Comparison of ENCODE assay signal across 8 cellular contexts in the genomic region with DNA sequence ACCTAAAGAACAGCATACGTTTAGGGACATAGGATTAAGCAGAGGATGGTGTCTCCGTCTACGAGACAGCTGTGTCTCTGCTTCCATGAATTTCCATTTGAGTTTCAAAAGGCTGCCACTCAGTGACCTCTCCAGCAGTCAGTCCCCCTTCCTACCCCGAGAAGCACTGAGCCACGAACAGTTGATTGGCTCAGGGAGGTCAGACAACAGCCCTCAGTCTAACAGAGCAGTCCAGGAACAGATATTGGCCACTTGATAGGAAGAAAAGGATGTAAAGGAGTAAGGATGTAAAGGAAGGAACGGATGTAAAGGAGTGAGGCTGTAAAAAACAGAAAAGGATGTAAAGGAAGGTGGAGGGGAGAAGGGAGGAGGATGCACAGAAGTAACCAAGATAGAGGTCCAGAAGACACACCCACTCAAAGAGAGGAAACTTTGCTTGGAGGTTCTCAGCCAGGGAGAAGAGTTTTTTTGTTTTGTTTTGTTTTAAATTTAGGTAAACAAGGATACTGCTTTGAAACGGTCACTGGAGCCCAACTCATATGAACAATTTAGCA. TPM values are rescaled to one million over a fixed set of nuclear protein-coding genes. Genes with fewer than 3 reads are reported as not detected.
DNase-seq lines count a peak whose midpoint lies in the region; ATAC-seq and TF ChIP-seq lines count a peak whose summit lies in the region.

No MANE protein-coding gene starts in this region.

- ATAC-seq in activated naive CD4-positive, alpha-beta T cell treated with anti-CD3 and anti-CD28 coated beads, Interleukin-2, amount 50 U/mL, for 72 hours = no peak

- peaks cover 36% of the 10 kb centered on the region for H3K4me1 Mint-ChIP-seq in activated naive CD4-positive, alpha-beta T cell treated with anti-CD3 and anti-CD28 coated beads for 36 hours (ENCODE audit: low read depth)

- H3K4me3 ChIP-seq in tibial artery = peak overlapping the region; percentile 87 to 91

- DNase-seq in activated naive CD4-positive, alpha-beta T cell treated with anti-CD3 and anti-CD28 coated beads for 36 hours = no peak
- DNase-seq in activated naive CD4-positive, alpha-beta T cell treated with Interleukin-2 at 50 U/mL for 16 hours = no peak
- DNase-seq in activated naive CD4-positive, alpha-beta T cell treated with anti-CD3 and anti-CD28 coated beads, Interleukin-2, amount 50 U/mL, for 72 hours (ENCODE audit: low spot score in 2 of 2) = no peak
- DNase-seq in left kidney (ENCODE audit: low read depth, low spot score) = peak; percentile 19
- DNase-seq in tibial artery = no peak
- no peak for DNase-seq in MV-4-11 (lab: John Stamatoyannopoulos, UW)
- DNase-seq in substantia nigra (lab: John Stamatoyannopoulos, UW) = no peak
- no peak for DNase-seq in GM10248 (ENCODE audit: extremely low spot score)

- H3K27me3 Mint-ChIP-seq in activated naive CD4-positive, alpha-beta T cell treated with anti-CD3 and anti-CD28 coated beads for 36 hours (ENCODE audit: low read depth) = peaks cover 18% of the 10 kb centered on the region

- H3K4me1 ChIP-seq in tibial artery = peaks cover 0 to 19% (median 8%) of the 10 kb centered on the region in 4 donors

- intact Hi-C loops in activated naive CD4-positive, alpha-beta T cell treated with anti-CD3 and anti-CD28 coated beads for 36 hours (cut with micrococcal nuclease) = loop anchor here (5.0 to 10.0 kb wide), 2 partner anchors 824 to 1714 kb away; partner anchors contain the start of gene RNF20
- intact Hi-C loops in tibial artery (cut with DNase I; ENCODE audit: low total_unique reads) = loop anchor here (5.0 to 10.0 kb wide), 2 partner anchors 454 to 609 kb away; partner anchors contain the start of gene MSANTD3

- peak overlapping the region; percentile 94 for H3K4me3 Mint-ChIP-seq in activated naive CD4-positive, alpha-beta T cell treated with anti-CD3 and anti-CD28 coated beads for 36 hours

- H3K36me3 ChIP-seq in tibial artery = no peaks in the 10 kb centered on the region

- H3K27ac ChIP-seq in tibial artery (peak overlapping the region; percentile 97 to 99), substantia nigra (ENCODE audit: low read depth, low read length, poor library complexity, severe bottlenecking) (no peak overlapping the region)

- no peak for TF ChIP-seq CTCF in tibial artery (IDR thresholded peaks at IDR 0.05)
- TF ChIP-seq CTCF in GM10248 (IDR thresholded peaks at IDR 0.05; ENCODE audit: control extremely low read depth, extremely low read depth, low read depth, missing control alignments) = no peak

- peaks cover 2% of the 10 kb centered on the region for H3K36me3 Mint-ChIP-seq in activated naive CD4-positive, alpha-beta T cell treated with anti-CD3 and anti-CD28 coated beads for 36 hours (ENCODE audit: low read depth)
- H3K36me3 Mint-ChIP-seq in activated naive CD4-positive, alpha-beta T cell treated with anti-CD3 and anti-CD28 coated beads, Interleukin-2, amount 50 U/mL, for 72 hours = peaks cover 7 to 15% of the 10 kb centered on the region in 2 donors

- peak overlapping the region; percentile 91 for H3K27ac Mint-ChIP-seq in activated naive CD4-positive, alpha-beta T cell treated with anti-CD3 and anti-CD28 coated beads for 36 hours
- H3K27ac Mint-ChIP-seq in activated naive CD4-positive, alpha-beta T cell treated with anti-CD3 and anti-CD28 coated beads, Interleukin-2, amount 50 U/mL, for 72 hours = peak overlapping the region; percentile 19 to 99

- CTCF ChIA-PET in activated naive CD4-positive, alpha-beta T cell treated with anti-CD3 and anti-CD28 coated beads for 36 hours (lab: Charles Lee) = interaction anchor here (1.0 kb wide), 1 partner anchor 8 kb away, joined by 4 read pairs; no protein-coding TSS in a partner anchor
- CTCF ChIA-PET in GM10248 (lab: Yijun Ruan, JAX) = interaction anchor here (0.8 to 1.3 kb wide), 4 partner anchors 18 to 636 kb away, joined by 3 to 5 read pairs (median 4); no protein-coding TSS in a partner anchor

- POLR2A ChIA-PET in GM10248 (lab: Yijun Ruan, JAX) = interaction anchor here (0.6 to 0.8 kb wide), 2 partner anchors 11 to 12 kb away, joined by 4 read pairs; no protein-coding TSS in a partner anchor

- H3K9me3 ChIP-seq in tibial artery = no peaks in the 10 kb centered on the region

- H3K9me3 Mint-ChIP-seq in activated naive CD4-positive, alpha-beta T cell treated with anti-CD3 and anti-CD28 coated beads for 36 hours = no peaks in the 10 kb centered on the region
- H3K9me3 Mint-ChIP-seq in activated naive CD4-positive, alpha-beta T cell treated with anti-CD3 and anti-CD28 coated beads, Interleukin-2, amount 50 U/mL, for 72 hours = no peaks in the 10 kb centered on the region

- no peaks in the 10 kb centered on the region for H3K27me3 ChIP-seq in tibial artery

RNA-seq across cellular contexts. Expression of gene NR4A3, which starts 3.2 kb away (rescaled TPM):
- 1 to 10 TPM; 3.8 to 4.2 TPM for total RNA-seq in activated naive CD4-positive, alpha-beta T cell treated with anti-CD3 and anti-CD28 coated beads for 36 hours
- total RNA-seq in activated naive CD4-positive, alpha-beta T cell treated with anti-CD3 and anti-CD28 coated beads, Interleukin-2, amount 50 U/mL, for 72 hours = 10 to 100 TPM in 1 of 2 donors, 1 to 10 TPM in 1; 7.8 to 19.2 TPM
